2 cellular contexts compared by ENCODE assay signal in genomic region chr7:139591550-139592195, GRCh38.
TF ChIP-seq lines count a peak whose summit lies in the region.

No MANE protein-coding gene starts in this region.

TF ChIP-seq in K562, 482 proteins besides CTCF, POLR2A, EP300 and RAD21 (continued from another document):
- TF ChIP-seq TFE3 (CRISPR knock-in tag; IDR thresholded peaks at IDR 0.05) (peak; percentile 91), PRMT5 (CRISPR knock-in tag; IDR thresholded peaks at IDR 0.05) (no peak)

TF ChIP-seq in GM23338, 12 proteins besides CTCF, POLR2A, EP300 and RAD21:
- no peak for TF ChIP-seq ZNF462 (CRISPR knock-in tag; IDR thresholded peaks at IDR 0.05)
- TF ChIP-seq STAT1 (IDR thresholded peaks at IDR 0.05; ENCODE audit: unreplicated experiment): no peak
- TF ChIP-seq JUNB (IDR thresholded peaks at IDR 0.05; ENCODE audit: unreplicated experiment): no peak
- TF ChIP-seq ZNF114 (CRISPR knock-in tag; IDR thresholded peaks at IDR 0.05): no peak
- TF ChIP-seq EZH2 (IDR thresholded peaks at IDR 0.05; ENCODE audit: low read depth, unreplicated experiment): no peak
- TF ChIP-seq EZH2phosphoT487 (IDR thresholded peaks at IDR 0.05; ENCODE audit: unreplicated experiment): no peak
- no peak for TF ChIP-seq REST (IDR thresholded peaks at IDR 0.05; ENCODE audit: unreplicated experiment)
- no peak for TF ChIP-seq ZNF331 (CRISPR knock-in tag; IDR thresholded peaks at IDR 0.05; ENCODE audit: low read depth)
